ENCODE assay signal across 1 cellular context in the genomic region with DNA sequence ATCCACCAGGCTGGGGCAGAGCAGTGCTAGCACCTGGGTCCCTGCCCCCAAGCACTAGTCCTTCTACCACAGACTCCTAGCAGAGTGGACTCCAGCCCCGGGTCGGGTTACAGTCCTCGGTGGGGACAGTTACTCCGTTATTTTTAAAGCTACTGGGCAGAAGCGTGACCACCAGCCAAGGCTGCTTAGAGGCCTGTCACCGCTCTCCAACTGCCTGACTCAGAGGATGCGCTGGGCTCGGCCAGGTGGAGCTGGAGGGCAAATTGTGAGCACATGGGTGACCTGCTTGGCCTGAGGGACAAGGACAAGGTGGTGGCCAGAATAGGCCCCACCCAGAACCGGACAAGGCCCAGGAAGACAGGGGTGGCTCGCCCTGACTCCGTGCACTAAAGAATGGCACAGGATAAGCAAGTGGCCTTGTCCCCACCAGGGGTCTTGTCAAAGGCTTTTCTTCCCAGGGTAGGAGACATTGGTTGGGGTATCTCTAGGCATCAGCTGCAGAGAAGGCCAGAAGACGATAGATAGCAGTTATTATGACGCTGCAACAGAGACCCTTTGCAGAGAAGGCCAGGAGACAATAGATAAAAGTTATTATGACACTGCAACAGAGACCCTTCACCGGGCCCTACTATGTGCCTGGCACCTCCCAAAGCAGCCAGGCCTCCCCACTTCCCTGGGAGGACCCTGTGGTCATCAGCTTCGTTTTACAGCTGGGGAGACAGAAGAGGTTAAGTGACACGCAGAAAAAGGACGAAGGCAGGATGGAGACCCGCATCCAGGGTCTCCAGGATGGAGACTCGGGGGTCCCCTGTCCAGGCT.
TF ChIP-seq lines count a peak whose summit lies in the region.

No MANE protein-coding gene starts in this region.

TF ChIP-seq in K562, 482 proteins besides CTCF, POLR2A, EP300 and RAD21 (continued from another document and continues in another):
- TF ChIP-seq MGA (IDR thresholded peaks at IDR 0.05) (no peak), TRIM25 (IDR thresholded peaks at IDR 0.05; ENCODE audit: borderline replicate concordance) (no peak), RFX1 (IDR thresholded peaks at IDR 0.05) (no peak), ZFP36 (IDR thresholded peaks at IDR 0.05; ENCODE audit: low read depth, low read length, partially characterized antibody) (no peak), MTA1 (IDR thresholded peaks at IDR 0.05; ENCODE audit: borderline replicate concordance) (no peak), ATF6 (CRISPR knock-in tag; IDR thresholded peaks at IDR 0.05) (no peak), EWSR1 (IDR thresholded peaks at IDR 0.05; ENCODE audit: borderline replicate concordance, low read depth, partially characterized antibody) (no peak), ZNF347 (CRISPR knock-in tag; IDR thresholded peaks at IDR 0.05; ENCODE audit: low read depth) (no peak), GATAD2A (IDR thresholded peaks at IDR 0.05) (no peak), ZNF282 (CRISPR knock-in tag; IDR thresholded peaks at IDR 0.05) (no peak), CBFA2T3 (IDR thresholded peaks at IDR 0.05) (peak; percentile 87), NR3C1 (CRISPR knock-in tag; IDR thresholded peaks at IDR 0.05) (no peak), TBL1XR1 (IDR thresholded peaks at IDR 0.05; ENCODE audit: low read length in 2 of 2) (0 out of 4 replicates have a peak, but pooled peaks of 1 of the 2 experiments have one; percentile 23), MCM7 (IDR thresholded peaks at IDR 0.05) (no peak), FOXA3 (CRISPR knock-in tag; conservative IDR thresholded peaks at IDR 0.05 in 1 of 2, IDR thresholded peaks at IDR 0.05 in 1 of 2) (no peak), YY1 (IDR thresholded peaks at IDR 0.05; ENCODE audit: borderline replicate concordance in 1 of 3, control insufficient read depth in 1 of 3, extremely low read depth in 1 of 3, insufficient read depth in 3 of 3, insufficient read length in 1 of 3, insufficient replicate concordance in 2 of 3, low read depth in 1 of 3, low read length in 2 of 3) (no peak), NCOA6 (IDR thresholded peaks at IDR 0.05) (no peak), MBD2 (IDR thresholded peaks at IDR 0.05; ENCODE audit: borderline replicate concordance, low read depth) (no peak), ZBTB34 (CRISPR knock-in tag; IDR thresholded peaks at IDR 0.05) (no peak), FOXK1 (CRISPR knock-in tag; IDR thresholded peaks at IDR 0.05; ENCODE audit: borderline replicate concordance) (no peak)
- TF ChIP-seq, protein P1, sequence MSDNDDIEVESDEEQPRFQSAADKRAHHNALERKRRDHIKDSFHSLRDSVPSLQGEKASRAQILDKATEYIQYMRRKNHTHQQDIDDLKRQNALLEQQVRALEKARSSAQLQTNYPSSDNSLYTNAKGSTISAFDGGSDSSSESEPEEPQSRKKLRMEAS (CRISPR knock-in tag; IDR thresholded peaks at IDR 0.05) = peak; percentile 80
- TF ChIP-seq, protein P2, sequence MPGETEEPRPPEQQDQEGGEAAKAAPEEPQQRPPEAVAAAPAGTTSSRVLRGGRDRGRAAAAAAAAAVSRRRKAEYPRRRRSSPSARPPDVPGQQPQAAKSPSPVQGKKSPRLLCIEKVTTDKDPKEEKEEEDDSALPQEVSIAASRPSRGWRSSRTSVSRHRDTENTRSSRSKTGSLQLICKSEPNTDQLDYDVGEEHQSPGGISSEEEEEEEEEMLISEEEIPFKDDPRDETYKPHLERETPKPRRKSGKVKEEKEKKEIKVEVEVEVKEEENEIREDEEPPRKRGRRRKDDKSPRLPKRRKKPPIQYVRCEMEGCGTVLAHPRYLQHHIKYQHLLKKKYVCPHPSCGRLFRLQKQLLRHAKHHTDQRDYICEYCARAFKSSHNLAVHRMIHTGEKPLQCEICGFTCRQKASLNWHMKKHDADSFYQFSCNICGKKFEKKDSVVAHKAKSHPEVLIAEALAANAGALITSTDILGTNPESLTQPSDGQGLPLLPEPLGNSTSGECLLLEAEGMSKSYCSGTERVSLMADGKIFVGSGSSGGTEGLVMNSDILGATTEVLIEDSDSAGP (CRISPR knock-in tag; IDR thresholded peaks at IDR 0.05) = no peak
- TF ChIP-seq, protein P3, sequence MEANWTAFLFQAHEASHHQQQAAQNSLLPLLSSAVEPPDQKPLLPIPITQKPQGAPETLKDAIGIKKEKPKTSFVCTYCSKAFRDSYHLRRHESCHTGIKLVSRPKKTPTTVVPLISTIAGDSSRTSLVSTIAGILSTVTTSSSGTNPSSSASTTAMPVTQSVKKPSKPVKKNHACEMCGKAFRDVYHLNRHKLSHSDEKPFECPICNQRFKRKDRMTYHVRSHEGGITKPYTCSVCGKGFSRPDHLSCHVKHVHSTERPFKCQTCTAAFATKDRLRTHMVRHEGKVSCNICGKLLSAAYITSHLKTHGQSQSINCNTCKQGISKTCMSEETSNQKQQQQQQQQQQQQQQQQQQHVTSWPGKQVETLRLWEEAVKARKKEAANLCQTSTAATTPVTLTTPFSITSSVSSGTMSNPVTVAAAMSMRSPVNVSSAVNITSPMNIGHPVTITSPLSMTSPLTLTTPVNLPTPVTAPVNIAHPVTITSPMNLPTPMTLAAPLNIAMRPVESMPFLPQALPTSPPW (CRISPR knock-in tag; IDR thresholded peaks at IDR 0.05) = 0 out of 2 replicates have a peak, but pooled peaks have one; percentile 10
- TF ChIP-seq, protein P4, sequence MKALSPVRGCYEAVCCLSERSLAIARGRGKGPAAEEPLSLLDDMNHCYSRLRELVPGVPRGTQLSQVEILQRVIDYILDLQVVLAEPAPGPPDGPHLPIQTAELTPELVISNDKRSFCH (CRISPR knock-in tag; IDR thresholded peaks at IDR 0.05) = no peak
- TF ChIP-seq, protein P4 (tag; IDR thresholded peaks at IDR 0.05) = no peak
- TF ChIP-seq, protein P5, sequence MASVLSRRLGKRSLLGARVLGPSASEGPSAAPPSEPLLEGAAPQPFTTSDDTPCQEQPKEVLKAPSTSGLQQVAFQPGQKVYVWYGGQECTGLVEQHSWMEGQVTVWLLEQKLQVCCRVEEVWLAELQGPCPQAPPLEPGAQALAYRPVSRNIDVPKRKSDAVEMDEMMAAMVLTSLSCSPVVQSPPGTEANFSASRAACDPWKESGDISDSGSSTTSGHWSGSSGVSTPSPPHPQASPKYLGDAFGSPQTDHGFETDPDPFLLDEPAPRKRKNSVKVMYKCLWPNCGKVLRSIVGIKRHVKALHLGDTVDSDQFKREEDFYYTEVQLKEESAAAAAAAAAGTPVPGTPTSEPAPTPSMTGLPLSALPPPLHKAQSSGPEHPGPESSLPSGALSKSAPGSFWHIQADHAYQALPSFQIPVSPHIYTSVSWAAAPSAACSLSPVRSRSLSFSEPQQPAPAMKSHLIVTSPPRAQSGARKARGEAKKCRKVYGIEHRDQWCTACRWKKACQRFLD (CRISPR knock-in tag; IDR thresholded peaks at IDR 0.05) = no peak
- TF ChIP-seq, protein P6, sequence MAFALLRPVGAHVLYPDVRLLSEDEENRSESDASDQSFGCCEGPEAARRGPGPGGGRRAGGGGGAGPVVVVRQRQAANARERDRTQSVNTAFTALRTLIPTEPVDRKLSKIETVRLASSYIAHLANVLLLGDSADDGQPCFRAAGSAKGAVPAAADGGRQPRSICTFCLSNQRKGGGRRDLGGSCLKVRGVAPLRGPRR (CRISPR knock-in tag; IDR thresholded peaks at IDR 0.05) = no peak
